Comparison of ENCODE assay signal across 33 cellular contexts in the genomic region with DNA sequence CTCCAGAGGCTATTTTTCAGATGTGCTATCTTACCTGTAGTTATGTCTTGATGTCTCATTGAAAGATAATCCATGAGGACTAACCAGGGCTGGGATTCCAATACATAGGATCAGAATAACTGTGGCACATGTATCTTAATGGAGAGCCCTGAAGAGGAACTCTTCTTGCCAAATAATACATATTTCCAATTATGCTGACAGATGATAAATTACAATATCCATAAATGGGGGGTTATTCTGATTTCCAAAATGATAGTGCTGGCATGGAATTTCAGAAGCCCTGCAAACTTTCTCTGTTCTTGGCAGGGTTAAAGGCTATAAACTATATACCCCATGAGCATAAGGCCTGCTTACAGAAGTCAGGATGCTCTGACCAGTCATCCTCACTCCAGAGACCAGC.
"Had no signal": no experiment of that assay in that cellular context is flagged by ENCODE, and none has a peak within 500 bp of the region (broad histone marks: within the 10 kb centered on the region; RNA-seq: fewer than 3 reads in every experiment).

No MANE protein-coding gene starts in this region.

- H3K4me3 ChIP-seq: ascending aorta, body of pancreas, coronary artery, MG63, Peyer's patch, SJSA1 had no signal

- DNase-seq: activated CD4-positive, alpha-beta T cell treated with anti-CD3 and anti-CD28 coated beads for 4 hours; activated CD4-positive, alpha-beta T cell treated with anti-CD3 and anti-CD28 coated beads, Interleukin-2, amount 50 U/mL, for 48 hours; activated CD4-positive, CD25-positive, alpha-beta regulatory T cell; activated CD8-positive, alpha-beta memory T cell treated with anti-CD3 and anti-CD28 coated beads, Interleukin-2, amount 50 U/mL, for 48 hours; activated effector memory CD4-positive, alpha-beta T cell treated with anti-CD3 and anti-CD28 coated beads, Interleukin-2, amount 50 U/mL, for 16 hours; activated naive CD4-positive, alpha-beta T cell treated with Interleukin-2 at 50 U/mL for 16 hours; activated naive CD8-positive, alpha-beta T cell treated with anti-CD3 and anti-CD28 coated beads, Interleukin-2, amount 50 U/mL, for 24 hours; activated T-cell treated with anti-CD3 and anti-CD28 coated beads, Interleukin-2, amount 50 U/mL, for 24 hours; amniotic stem cell; body of pancreas; central memory CD4-positive, alpha-beta T cell; KG1; MG63; MV-4-11; NCI-H1092 treated with DMSO at 0.1 percent for 48 hours; NCI-H1417 treated with DMSO at 0.1 percent for 48 hours; NCI-H1694; NCI-H2029 treated with DMSO at 0.1 percent for 48 hours; NCI-H345; NCI-H510A; NCI-H69; Peyer's patch; SHP77; T-cell; T-helper 2 cell; T1000 had no signal

- H3K27me3 Mint-ChIP-seq: activated naive CD8-positive, alpha-beta T cell treated with anti-CD3 and anti-CD28 coated beads, Interleukin-2, amount 50 U/mL, for 24 hours; activated T-cell treated with anti-CD3 and anti-CD28 coated beads, Interleukin-2, amount 50 U/mL, for 24 hours; T-cell had no signal

- H3K27me3 ChIP-seq: ascending aorta, body of pancreas, MG63, Peyer's patch, SJSA1 had no signal

- FAIRE-seq: bronchial epithelial cell, TTC549 had no signal

- H3K4me3 Mint-ChIP-seq: activated naive CD8-positive, alpha-beta T cell treated with anti-CD3 and anti-CD28 coated beads, Interleukin-2, amount 50 U/mL, for 24 hours; activated T-cell treated with anti-CD3 and anti-CD28 coated beads, Interleukin-2, amount 50 U/mL, for 24 hours; T-cell had no signal

- H3K9me3 Mint-ChIP-seq: activated naive CD4-positive, alpha-beta T cell treated with anti-CD3 and anti-CD28 coated beads, Interleukin-2, amount 50 U/mL, for 72 hours; activated naive CD8-positive, alpha-beta T cell treated with anti-CD3 and anti-CD28 coated beads, Interleukin-2, amount 50 U/mL, for 24 hours; activated T-cell treated with anti-CD3 and anti-CD28 coated beads, Interleukin-2, amount 50 U/mL, for 24 hours; T-cell had no signal

- H3K4me1 ChIP-seq: Peyer's patch had no signal

- H3K36me3 ChIP-seq: MG63, Peyer's patch, SJSA1 had no signal

- ATAC-seq: activated naive CD4-positive, alpha-beta T cell treated with anti-CD3 and anti-CD28 coated beads, Interleukin-2, amount 50 U/mL, for 72 hours; activated naive CD8-positive, alpha-beta T cell treated with anti-CD3 and anti-CD28 coated beads, Interleukin-2, amount 50 U/mL, for 24 hours; body of pancreas; T-cell had no signal

- H3K27ac ChIP-seq: ascending aorta, body of pancreas, coronary artery, Peyer's patch, RWPE1, SJSA1 had no signal

- H3K9me3 ChIP-seq: ascending aorta, body of pancreas, MG63, Peyer's patch, SJSA1 had no signal
